ENCODE assay signal across 9 cellular contexts in the genomic region with DNA sequence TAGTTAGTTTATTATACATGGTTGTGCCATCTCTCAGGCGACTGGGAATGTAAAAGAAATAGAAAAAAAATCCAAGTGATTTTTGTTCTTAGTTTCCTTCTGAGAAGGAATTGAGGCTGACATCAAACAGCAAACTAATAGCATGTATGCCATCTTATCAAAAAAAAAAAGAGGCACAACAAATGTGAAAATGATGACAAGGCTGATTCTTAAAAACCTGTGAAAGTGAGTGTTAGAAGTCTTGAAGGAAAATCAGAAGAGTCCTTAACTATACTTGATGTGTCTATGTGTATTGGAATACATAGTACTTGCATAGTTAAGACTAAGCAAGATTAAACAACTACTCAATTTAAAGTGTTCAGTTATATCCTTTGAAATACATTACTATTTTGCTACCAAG.
"Had no signal": no experiment of that assay in that cellular context is flagged by ENCODE, and none has a peak within 500 bp of the region (broad histone marks: within the 10 kb centered on the region; RNA-seq: fewer than 3 reads in every experiment).

No MANE protein-coding gene starts in this region.

- H3K9me3 ChIP-seq: HAP-1 had no signal

- H2AFZ ChIP-seq: GM23248 had no signal

- H3K4me2 ChIP-seq: KMS-11 had no signal

- H3K9ac ChIP-seq: GM23248, KMS-11 had no signal

- H3K27ac ChIP-seq: GM23248, KMS-11 had no signal

- ATAC-seq: HCT116 had no signal

- FAIRE-seq: HTR-8/SVneo had no signal

- H3K4me1 ChIP-seq: HAP-1 had no signal

- H3K36me3 ChIP-seq: HAP-1 had no signal

- DNase-seq: GM23248, GOT3, H7, Karpas-422, KBM-7 had no signal

- H3K4me3 ChIP-seq: GM23248, HAP-1 had no signal
